Comparison of ENCODE assay signal across 1 cellular context in the genomic region with DNA sequence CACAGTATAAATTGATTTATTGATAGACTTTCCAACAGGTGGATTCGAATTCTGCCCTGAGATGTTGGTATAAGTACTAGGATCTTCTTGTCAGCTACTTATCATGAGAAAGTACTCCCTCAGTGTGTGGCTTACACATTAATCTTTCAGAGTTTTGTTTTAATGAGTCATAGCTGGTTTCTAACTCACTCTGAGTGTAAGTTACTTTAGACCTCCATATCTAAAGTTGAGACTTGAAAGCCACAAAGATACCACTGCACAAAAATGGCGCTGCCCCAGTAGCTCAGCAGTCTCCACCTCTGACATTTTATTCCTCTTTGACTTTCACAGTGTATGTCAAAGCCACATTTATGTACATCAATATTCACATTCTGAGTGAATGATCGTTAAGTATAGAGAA.
TF ChIP-seq lines count a peak whose summit lies in the region.

No MANE protein-coding gene starts in this region.

TF ChIP-seq in GM23338, 12 proteins besides CTCF, POLR2A, EP300 and RAD21 (continued from another document):
- no peak for TF ChIP-seq ETS1 (IDR thresholded peaks at IDR 0.05)
- TF ChIP-seq POLR2AphosphoS5 (IDR thresholded peaks at IDR 0.05; ENCODE audit: low read depth) = no peak
- no peak for TF ChIP-seq NANOG (IDR thresholded peaks at IDR 0.05; ENCODE audit: borderline replicate concordance)
- no peak for TF ChIP-seq ZNF114 (CRISPR knock-in tag; IDR thresholded peaks at IDR 0.05)
- TF ChIP-seq CREB1 (CRISPR knock-in tag; IDR thresholded peaks at IDR 0.05; ENCODE audit: low read depth) = no peak
- no peak for TF ChIP-seq EZH2 (IDR thresholded peaks at IDR 0.05; ENCODE audit: low read depth, unreplicated experiment)
TF ChIP-seq in GM23338: peak in this region for 0.
